24 cellular contexts compared by ENCODE assay signal in the genomic region with DNA sequence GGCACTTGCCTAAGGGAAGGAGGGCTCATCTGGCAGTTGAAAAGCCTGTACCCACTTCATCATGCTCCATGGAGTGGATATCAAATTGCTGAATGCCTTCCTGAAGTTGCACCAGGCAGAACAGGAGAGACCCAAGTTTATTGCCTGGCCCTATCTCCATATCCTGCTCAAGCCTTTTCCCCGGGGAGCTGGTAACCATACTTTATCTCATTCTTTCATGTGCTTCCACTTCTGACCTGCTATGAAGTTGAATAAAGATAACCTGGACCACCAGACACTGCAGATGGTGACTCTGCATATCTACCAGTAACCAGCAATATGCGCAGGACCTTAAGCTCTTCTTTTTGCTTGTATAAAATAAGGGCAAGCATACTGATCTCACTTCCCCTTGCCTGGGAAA.
DNase-seq lines count a peak whose midpoint lies in the region; ATAC-seq, FAIRE-seq and TF ChIP-seq lines count a peak whose summit lies in the region.
"Had no signal": no experiment of that assay in that cellular context is flagged by ENCODE, and none has a peak within 500 bp of the region (broad histone marks: within the 10 kb centered on the region; RNA-seq: fewer than 3 reads in every experiment).

No MANE protein-coding gene starts in this region.

- peak overlapping the region; percentile 91 for H3K27ac Mint-ChIP-seq in GM23338
- H3K27ac Mint-ChIP-seq: activated naive CD8-positive, alpha-beta T cell treated with anti-CD3 and anti-CD28 coated beads, Interleukin-2, amount 10 ng/mL, durations not matched to agents 7 days and 5 days; activated T-helper 2 cell treated with anti-CD3 and anti-CD28 coated beads, Interferon-gamma antibody, Interleukin-2, Interleukin-4, amounts not matched to agents 10 μg/mL and 5 μg/mL and 100 μg/mL, durations not matched to agents 14 hours and 24 hours and 36 hours; brain; CD4-positive, alpha-beta T cell; T-helper 1 cell treated with Interleukin-12 subunit alpha and Interleukin-12 subunit beta and Interleukin-4 antibody, amounts not matched to agents 30 μg/mL and 1 μg/mL, for 36 hours had no signal

- H3K27me3 Mint-ChIP-seq in GM23338 (ENCODE audit: insufficient read depth, low read depth, poor library complexity): peaks cover 2% of the 10 kb centered on the region
- H3K27me3 Mint-ChIP-seq: activated naive CD8-positive, alpha-beta T cell treated with anti-CD3 and anti-CD28 coated beads, Interleukin-2, amount 10 ng/mL, durations not matched to agents 7 days and 5 days; brain; CD4-positive, alpha-beta T cell had no signal

- no peak overlapping the region for H3K9ac ChIP-seq in H1 (replicated peaks in 1 of 4; ENCODE audit: extremely low read depth in 1 of 4, low read depth in 3 of 4, low read length in 3 of 4)

- H2BK15ac ChIP-seq in H1 (ENCODE audit: low read length): no peak overlapping the region

- no peak overlapping the region for H3K14ac ChIP-seq in H1 (ENCODE audit: insufficient read length)

- H3K18ac ChIP-seq in H1 (ENCODE audit: extremely low read depth, low read length): no peak overlapping the region

- H3F3A ChIP-seq in GM23338 (replicated peaks; ENCODE audit: low read depth): no peaks in the 10 kb centered on the region

- no peak overlapping the region for H4K91ac ChIP-seq in H1 (replicated peaks; ENCODE audit: insufficient read length, low read length)

- H4K8ac ChIP-seq in H1 (ENCODE audit: extremely low read depth, insufficient read depth, low read length): no peak overlapping the region

- H3K36me3 ChIP-seq in GM23338 (ENCODE audit: insufficient read depth): no peaks in the 10 kb centered on the region
- H3K36me3 ChIP-seq in H1 (ENCODE audit: control insufficient read depth in 2 of 4, insufficient read depth in 4 of 4, low read length in 3 of 4): no peaks in the 10 kb centered on the region
- H3K36me3 ChIP-seq in thyroid gland: no peaks in the 10 kb centered on the region
- H3K36me3 ChIP-seq: suprapubic skin had no signal

- H3K9me2 ChIP-seq in GM23338 (ENCODE audit: insufficient read depth): no peaks in the 10 kb centered on the region

- H3K23me2 ChIP-seq in H1 (ENCODE audit: low read depth, low read length): no peaks in the 10 kb centered on the region

- H3K27ac ChIP-seq in A549 (peak overlapping the region; percentile 66 to 74), GM23338 (ENCODE audit: low read depth) (no peak overlapping the region), H1 (ENCODE audit: low read depth, low read length) (no peak overlapping the region), thyroid gland (no peak overlapping the region)
- H3K27ac ChIP-seq: coronary artery, hepatocyte, suprapubic skin had no signal

- H3K36me3 Mint-ChIP-seq in GM23338 (ENCODE audit: low read depth): peaks cover 4% of the 10 kb centered on the region; the same call in 1 of the 3 replicates
- H3K36me3 Mint-ChIP-seq: activated naive CD8-positive, alpha-beta T cell treated with anti-CD3 and anti-CD28 coated beads, Interleukin-2, amount 10 ng/mL, durations not matched to agents 7 days and 5 days; brain had no signal

- no peaks in the 10 kb centered on the region for H3K79me1 ChIP-seq in H1 (ENCODE audit: low read depth, low read length)

- TF ChIP-seq EP300 in A549 (IDR thresholded peaks at IDR 0.05) (no peak), H1 (IDR thresholded peaks at IDR 0.05; ENCODE audit: borderline replicate concordance in 1 of 2, low read depth in 2 of 2, low read length in 2 of 2) (no peak)

- 0 out of 3 replicates have a peak, but pooled peaks cover 8% of the 10 kb centered on the region for H3K4me1 ChIP-seq in A549
- peaks cover 12% of the 10 kb centered on the region; the same call in 1 of the 2 replicates for H3K4me1 ChIP-seq in GM23338 (ENCODE audit: insufficient read depth)
- H3K4me1 ChIP-seq in H1 (replicated peaks in 1 of 4; ENCODE audit: control insufficient read depth in 3 of 4, insufficient read depth in 4 of 4, low read length in 3 of 4): peaks cover 0 to 4% (median 0%) of the 10 kb centered on the region in 4 experiments; a peak in 1 of 7 replicates
- H3K4me1 ChIP-seq in thyroid gland: no peaks in the 10 kb centered on the region
- H3K4me1 ChIP-seq: suprapubic skin had no signal

- H4K20me1 ChIP-seq in GM23338 (replicated peaks; ENCODE audit: insufficient read depth) (no peaks in the 10 kb centered on the region), H1 (replicated peaks in 1 of 2; ENCODE audit: control insufficient read depth in 1 of 2, insufficient read depth in 2 of 2, low read length in 2 of 2) (no peaks in the 10 kb centered on the region)

- no peak overlapping the region for H3K4me3 ChIP-seq in A549
- no peak overlapping the region for H3K4me3 ChIP-seq in GM23338
- no peak overlapping the region for H3K4me3 ChIP-seq in H1 (ENCODE audit: extremely low read depth in 1 of 4, insufficient read depth in 2 of 4, low read depth in 3 of 4, low read length in 4 of 4)
- H3K4me3 ChIP-seq in thyroid gland (replicated peaks in 1 of 3): no peak overlapping the region
- H3K4me3 ChIP-seq: coronary artery, hepatocyte, lung, suprapubic skin had no signal

- no peaks in the 10 kb centered on the region for H3K9me3 ChIP-seq in A549
- no peaks in the 10 kb centered on the region for H3K9me3 ChIP-seq in H1 (ENCODE audit: insufficient read depth in 2 of 2, low read depth in 1 of 2, low read length in 1 of 2)
- no peaks in the 10 kb centered on the region for H3K9me3 ChIP-seq in thyroid gland

- TF ChIP-seq POLR2A in A549 (IDR thresholded peaks at IDR 0.05; ENCODE audit: low read length): no peak
- no peak for TF ChIP-seq POLR2A in H1 (IDR thresholded peaks at IDR 0.05; ENCODE audit: control extremely low read depth in 1 of 2, low read depth in 2 of 2, low read length in 2 of 2)
- TF ChIP-seq POLR2A in thyroid gland (IDR thresholded peaks at IDR 0.05): no peak

- H4K5ac ChIP-seq in H1 (ENCODE audit: insufficient read length, low read depth, low read length): no peak overlapping the region

- intact Hi-C loops in thyroid gland (cut with DNase I): no loop called here

- peak overlapping the region; percentile 2; the same call in 1 of the 2 replicates for H2BK12ac ChIP-seq in H1 (ENCODE audit: low read depth, low read length)

- no peak overlapping the region for H2BK5ac ChIP-seq in H1 (ENCODE audit: low read depth, low read length)

- TF ChIP-seq CTCF in A549 (IDR thresholded peaks at IDR 0.05): no peak
- no peak for TF ChIP-seq CTCF in GM23338 (conservative IDR thresholded peaks at IDR 0.05; ENCODE audit: low read depth in 2 of 2)
- TF ChIP-seq CTCF in H1 (IDR thresholded peaks at IDR 0.05; ENCODE audit: control extremely low read depth in 1 of 3, insufficient read depth in 1 of 3, low read depth in 1 of 3, low read length in 3 of 3): no peak
- no peak for TF ChIP-seq CTCF in thyroid gland (IDR thresholded peaks at IDR 0.05)

- ATAC-seq in A549: no peak; a peak in 1 of 6 replicates
- peak; percentile 34; the same call in 2 of the 3 replicates for ATAC-seq in GM23338
- ATAC-seq: Right ventricle myocardium inferior had no signal

- no peak overlapping the region for H2AK5ac ChIP-seq in H1 (ENCODE audit: low read depth, low read length)

- no peak overlapping the region for H3K4me3 Mint-ChIP-seq in GM23338
- H3K4me3 Mint-ChIP-seq: activated naive CD8-positive, alpha-beta T cell treated with anti-CD3 and anti-CD28 coated beads, Interleukin-2, amount 10 ng/mL, durations not matched to agents 7 days and 5 days; brain; CD4-positive, alpha-beta T cell; T-helper 1 cell treated with Interleukin-12 subunit alpha and Interleukin-12 subunit beta and Interleukin-4 antibody, amounts not matched to agents 30 μg/mL and 1 μg/mL, for 36 hours had no signal

- POLR2A ChIA-PET in A549 (lab: Yijun Ruan, JAX) (no interaction called here), H1 (lab: Charles Lee; ENCODE audit: partially characterized antibody) (no interaction called here)

- H3K4me2 ChIP-seq in A549 (no peak overlapping the region), GM23338 (no peak overlapping the region), H1 (ENCODE audit: insufficient read depth in 1 of 2, low read depth in 2 of 2, low read length in 2 of 2) (no peak overlapping the region)
- H3K4me2 ChIP-seq: hepatocyte had no signal

- no peak for DNase-seq in A549 (ENCODE audit: low read depth in 1 of 2, low spot score in 1 of 2)
- DNase-seq in GM23338 (ENCODE audit: low spot score): no peak
- peak; percentile 82 for DNase-seq in OCI-M2 (lab: John Stamatoyannopoulos, UW; ENCODE audit: unreplicated experiment)
- no peak for DNase-seq in H1 (ENCODE audit: low read depth in 1 of 2, low spot score in 2 of 2)
- DNase-seq in NCI-H446 (lab: John Stamatoyannopoulos, UW): no peak
- DNase-seq in activated CD4-positive, CD25-positive, alpha-beta regulatory T cell (lab: John Stamatoyannopoulos, UW): no peak
- no peak for DNase-seq in stimulated activated naive CD4-positive, alpha-beta T cell (lab: John Stamatoyannopoulos, UW)
- no peak for DNase-seq in thyroid gland
- DNase-seq: activated CD4-positive, CD25-positive, alpha-beta regulatory T cell treated with anti-CD3 and anti-CD28 coated beads, Interleukin-2, amount 50 U/mL, for 72 hours; activated naive CD8-positive, alpha-beta T cell treated with anti-CD3 and anti-CD28 coated beads, Interleukin-2, amount 10 ng/mL, durations not matched to agents 7 days and 5 days; CD4-positive, alpha-beta T cell; KG1; NCI-H1105; nucleus accumbens had no signal

- no peak overlapping the region for H3K4ac ChIP-seq in H1 (replicated peaks; ENCODE audit: insufficient read length, low read depth, low read length)

- H2AFZ ChIP-seq in GM23338: peak overlapping the region; percentile 87
- peak overlapping the region; percentile 60 for H2AFZ ChIP-seq in H1 (ENCODE audit: low read length)
- H2AFZ ChIP-seq: hepatocyte had no signal

- no peak overlapping the region for H3K56ac ChIP-seq in H1 (replicated peaks; ENCODE audit: insufficient read length, low read depth, low read length)

- no peak overlapping the region for H2BK20ac ChIP-seq in H1 (ENCODE audit: low read length)

- H3K27me3 ChIP-seq in GM23338 (ENCODE audit: insufficient read depth) (no peaks in the 10 kb centered on the region), H1 (replicated peaks in 1 of 4; ENCODE audit: control insufficient read depth in 3 of 4, extremely low read depth in 1 of 4, insufficient read depth in 3 of 4, low read length in 3 of 4) (no peaks in the 10 kb centered on the region), thyroid gland (no peaks in the 10 kb centered on the region)
- H3K27me3 ChIP-seq: hepatocyte, suprapubic skin had no signal

- FAIRE-seq in A549 (lab: Jason Lieb, UNC) (no peak), H1 (lab: Jason Lieb, UNC) (no peak)
- FAIRE-seq: endometrium, keratinocyte had no signal

- H3K23ac ChIP-seq in H1 (ENCODE audit: insufficient read length): no peak overlapping the region

- TF ChIP-seq RAD21 in A549 (conservative IDR thresholded peaks at IDR 0.05 in 1 of 2, IDR thresholded peaks at IDR 0.05 in 1 of 2): no peak
- TF ChIP-seq RAD21 in H1 (IDR thresholded peaks at IDR 0.05 in 1 of 2, conservative IDR thresholded peaks at IDR 0.05 in 1 of 2; ENCODE audit: low read depth in 2 of 2, low read length in 2 of 2): no peak

- H3K9me3 Mint-ChIP-seq in GM23338: peaks cover 5% of the 10 kb centered on the region; the same call in 2 of the 3 replicates
- H3K9me3 Mint-ChIP-seq: T-helper 1 cell treated with Interleukin-12 subunit alpha and Interleukin-12 subunit beta and Interleukin-4 antibody, amounts not matched to agents 30 μg/mL and 1 μg/mL, for 36 hours had no signal

- CTCF ChIA-PET in A549 (lab: Yijun Ruan, JAX): no interaction called here
- CTCF ChIA-PET in H1 (lab: Charles Lee; ENCODE audit: partially characterized antibody): no interaction called here

- no peak overlapping the region for H2BK120ac ChIP-seq in H1 (replicated peaks; ENCODE audit: low read depth, low read length)

- H3K79me2 ChIP-seq in GM23338 (replicated peaks; ENCODE audit: insufficient read depth): no peaks in the 10 kb centered on the region
- no peaks in the 10 kb centered on the region for H3K79me2 ChIP-seq in H1 (ENCODE audit: control insufficient read depth in 1 of 2, insufficient read depth in 2 of 2, low read length in 2 of 2)
- H3K79me2 ChIP-seq: hepatocyte had no signal

- WGBS in A549 (ENCODE audit: missing lambda C conversion rate): 88% methylated on average over 2 of the region's 2 CpGs
- 88% methylated on average over 2 of the region's 2 CpGs; no CpG with 5 or more reads in 1 of the 2 experiments for WGBS in H1 (ENCODE audit: extremely low coverage in 1 of 2, insufficient coverage in 1 of 2, insufficient read length in 1 of 2, insufficient replicate concordance in 2 of 2, low coverage in 1 of 2, low lambda C conversion rate in 2 of 2, missing lambda C conversion rate in 1 of 2), 2 experiments
- WGBS in thyroid gland, 2 donors: 67 to 75% methylated on average over 2 of the region's 2 CpGs

- peaks cover 16% of the 10 kb centered on the region; the same call in 2 of the 3 replicates for H3K4me1 Mint-ChIP-seq in GM23338
- H3K4me1 Mint-ChIP-seq: activated naive CD8-positive, alpha-beta T cell treated with anti-CD3 and anti-CD28 coated beads, Interleukin-2, amount 10 ng/mL, durations not matched to agents 7 days and 5 days had no signal

Comparison
In these comparisons a context has a peak if more than half of its experiments do, and no peak if none do; other contexts are left out.
1. H3K27ac ChIP-seq: peak in A549 (2 of 2); none in GM23338 (single experiment), H1 (single experiment) and thyroid gland (0 of 3).